In genomic region chr3:18556503-18556902, GRCh38 we compare ENCODE assay signal across 10 cellular contexts.
DNase-seq lines count a peak whose midpoint lies in the region; ATAC-seq and TF ChIP-seq lines count a peak whose summit lies in the region.
"Had no signal": no experiment of that assay in that cellular context is flagged by ENCODE, and none has a peak within 500 bp of the region (broad histone marks: within the 10 kb centered on the region; RNA-seq: fewer than 3 reads in every experiment).

No MANE protein-coding gene starts in this region.

- CTCF ChIA-PET in OCI-LY7 (lab: Charles Lee; ENCODE audit: unreplicated experiment) (no interaction called here), HEK293T (lab: Yijun Ruan, JAX) (interaction anchor here (0.7 kb wide), 1 partner anchor 716 kb away, joined by 3 read pairs; no protein-coding TSS in a partner anchor)

- peaks cover 14% of the 10 kb centered on the region for H3K36me3 Mint-ChIP-seq in activated naive CD8-positive, alpha-beta T cell treated with anti-CD3 and anti-CD28 coated beads, Interleukin-2, amount 10 ng/mL, durations not matched to agents 7 days and 5 days
- H3K36me3 Mint-ChIP-seq: memory B cell had no signal

- BruUV-seq in OCI-LY7 (replicated peaks; lab: Mats Ljungman, UMichigan) = no TSS peak

- peak overlapping the region in 8 of 11 experiments; percentile 0 to 60 (median 34); a peak in 10 of 22 replicates for H3K4me2 ChIP-seq in BLaER1 treated with 17β-estradiol and CSF1 and Interleukin-3, amounts not matched to agents 10 nM and 100 nM
- H3K4me2 ChIP-seq in OCI-LY7 (ENCODE audit: low read length) = no peak overlapping the region

- H3K27ac Mint-ChIP-seq in activated naive CD8-positive, alpha-beta T cell treated with anti-CD3 and anti-CD28 coated beads, Interleukin-2, amount 10 ng/mL, durations not matched to agents 7 days and 5 days = peak overlapping the region; percentile 43
- H3K27ac Mint-ChIP-seq: memory B cell had no signal

- POLR2A ChIA-PET in OCI-LY7 (lab: Charles Lee) = interaction anchor here (0.7 kb wide), 1 partner anchor 21 kb away, joined by 4 read pairs; no protein-coding TSS in a partner anchor
- POLR2A ChIA-PET in activated naive CD8-positive, alpha-beta T cell treated with anti-CD3 and anti-CD28 coated beads, Interleukin-2, amount 10 ng/mL, durations not matched to agents 7 days and 5 days (lab: Charles Lee) = interaction anchor here (0.9 to 2.5 kb wide), 3 partner anchors 110 to 157 kb away, joined by 3 to 8 read pairs (median 3); no protein-coding TSS in a partner anchor
- POLR2A ChIA-PET in HEK293T (lab: Yijun Ruan, JAX) = no interaction called here

- H3K9ac ChIP-seq in BLaER1 treated with 17β-estradiol and CSF1 and Interleukin-3, amounts not matched to agents 10 nM and 100 nM = no peak overlapping the region

- no peak for TF ChIP-seq CTCF in OCI-LY7 (conservative IDR thresholded peaks at IDR 0.05; ENCODE audit: low read length)
- no peak for TF ChIP-seq CTCF in GM13976 (IDR thresholded peaks at IDR 0.05; ENCODE audit: borderline replicate concordance, control extremely low read depth, extremely low read depth, insufficient read depth, missing control alignments)

- no peaks in the 10 kb centered on the region for H3K79me2 ChIP-seq in OCI-LY7 (ENCODE audit: insufficient read depth, low read depth, low read length)

- H3K4me3 ChIP-seq in BLaER1 treated with 17β-estradiol and CSF1 and Interleukin-3, amounts not matched to agents 10 nM and 100 nM = no peak overlapping the region
- H3K4me3 ChIP-seq in OCI-LY7 (ENCODE audit: low read depth, low read length, poor library complexity, severe bottlenecking) = no peak overlapping the region

- H2AFZ ChIP-seq in OCI-LY7 (ENCODE audit: low read length) = peak overlapping the region; percentile 20; the same call in 1 of the 2 replicates

- H3K4me1 ChIP-seq in BLaER1 treated with 17β-estradiol and CSF1 and Interleukin-3, amounts not matched to agents 10 nM and 100 nM = peaks cover 0 to 56% (median 12%) of the 10 kb centered on the region in 10 experiments; a peak in 13 of 20 replicates
- H3K4me1 ChIP-seq in OCI-LY7 (ENCODE audit: insufficient read depth, low read length, poor library complexity, severe bottlenecking) = no peaks in the 10 kb centered on the region

- H4K20me1 ChIP-seq in BLaER1 treated with 17β-estradiol and CSF1 and Interleukin-3, amounts not matched to agents 10 nM and 100 nM = no peaks in the 10 kb centered on the region
- no peaks in the 10 kb centered on the region for H4K20me1 ChIP-seq in OCI-LY7 (ENCODE audit: insufficient read depth, low read length)

- peaks cover 7% of the 10 kb centered on the region for H3K9me3 Mint-ChIP-seq in activated naive CD8-positive, alpha-beta T cell treated with anti-CD3 and anti-CD28 coated beads, Interleukin-2, amount 10 ng/mL, durations not matched to agents 7 days and 5 days
- H3K9me3 Mint-ChIP-seq: memory B cell had no signal

- H3K27me3 Mint-ChIP-seq in activated naive CD8-positive, alpha-beta T cell treated with anti-CD3 and anti-CD28 coated beads, Interleukin-2, amount 10 ng/mL, durations not matched to agents 7 days and 5 days = no peaks in the 10 kb centered on the region

- H3K9me3 ChIP-seq in BLaER1 treated with 17β-estradiol and CSF1 and Interleukin-3, amounts not matched to agents 10 nM and 100 nM (replicated peaks in 1 of 11) = no peaks in the 10 kb centered on the region; a peak in 1 of 22 replicates
- no peaks in the 10 kb centered on the region; the same call in 1 of the 2 replicates for H3K9me3 ChIP-seq in OCI-LY7 (ENCODE audit: low read length)

- no peaks in the 10 kb centered on the region for H3K36me3 ChIP-seq in BLaER1 treated with 17β-estradiol and CSF1 and Interleukin-3, amounts not matched to agents 10 nM and 100 nM
- no peaks in the 10 kb centered on the region for H3K36me3 ChIP-seq in OCI-LY7 (ENCODE audit: insufficient read depth, low read length)

- peak overlapping the region; percentile 23 for H3K4me3 Mint-ChIP-seq in activated naive CD8-positive, alpha-beta T cell treated with anti-CD3 and anti-CD28 coated beads, Interleukin-2, amount 10 ng/mL, durations not matched to agents 7 days and 5 days
- H3K4me3 Mint-ChIP-seq: memory B cell had no signal

- H3K27me3 ChIP-seq in BLaER1 treated with 17β-estradiol and CSF1 and Interleukin-3, amounts not matched to agents 10 nM and 100 nM = no peaks in the 10 kb centered on the region

- peaks cover 37% of the 10 kb centered on the region for H3K4me1 Mint-ChIP-seq in activated naive CD8-positive, alpha-beta T cell treated with anti-CD3 and anti-CD28 coated beads, Interleukin-2, amount 10 ng/mL, durations not matched to agents 7 days and 5 days

- H3K27ac ChIP-seq in BLaER1 treated with 17β-estradiol and CSF1 and Interleukin-3, amounts not matched to agents 10 nM and 100 nM = peak overlapping the region in 3 of 11 experiments; percentile 7 to 42 (median 36); a peak in 4 of 22 replicates
- no peak overlapping the region for H3K27ac ChIP-seq in OCI-LY7 (ENCODE audit: low read depth, low read length, poor library complexity, severe bottlenecking)
- H3K27ac ChIP-seq: C4-2B had no signal

- DNase-seq in OCI-LY7 (ENCODE audit: low spot score) (no peak), DMS114 treated with DMSO at 0.1 percent for 48 hours (lab: John Stamatoyannopoulos, UW; ENCODE audit: unreplicated experiment) (no peak), GM13976 (ENCODE audit: low spot score) (no peak), HEK293T (ENCODE audit: extremely low spot score) (no peak)
- peak; percentile 40 for DNase-seq in activated naive CD8-positive, alpha-beta T cell treated with anti-CD3 and anti-CD28 coated beads, Interleukin-2, amount 10 ng/mL, durations not matched to agents 7 days and 5 days
- peak; percentile 55 to 56 for DNase-seq in stimulated activated CD8-positive, alpha-beta memory T cell treated with anti-CD3 and anti-CD28 coated beads, Interleukin-7, amount 100 ng/mL, for 4 hours (ENCODE audit: low read depth in 2 of 2)

- no peaks in the 10 kb centered on the region; the same call in none of the 2 replicates for H3K9me2 ChIP-seq in OCI-LY7 (ENCODE audit: insufficient read depth, low read length)

- in situ Hi-C loops in GM13976 (cut with MboI; ENCODE audit: low sequenced_read_pairs, unreplicated experiment) = loop anchor here (10.0 kb wide), 1 partner anchor 198 kb away; no protein-coding TSS in a partner anchor

- intact Hi-C loops in OCI-LY7 (cut with micrococcal nuclease; ENCODE audit: unreplicated experiment) = no loop called here

- ATAC-seq in GM21717 (IDR thresholded peaks at IDR 0.05; ENCODE audit: unreplicated experiment) = peak; percentile 97
- peak; percentile 96 for ATAC-seq in activated naive CD8-positive, alpha-beta T cell treated with anti-CD3 and anti-CD28 coated beads, Interleukin-2, amount 10 ng/mL, durations not matched to agents 7 days and 5 days (ENCODE audit: low read depth)

TF ChIP-seq in HEK293T, 16 proteins besides CTCF, POLR2A, EP300 and RAD21:
- TF ChIP-seq HDGF (IDR thresholded peaks at IDR 0.05; ENCODE audit: borderline replicate concordance) (no peak), NFRKB (IDR thresholded peaks at IDR 0.05) (no peak), SP1 (IDR thresholded peaks at IDR 0.05) (no peak)

Comparison
In these comparisons a context has a peak if more than half of its experiments do, and no peak if none do; other contexts are left out.
1. DNase-seq: peak in activated naive CD8-positive, alpha-beta T cell treated with anti-CD3 and anti-CD28 coated beads, Interleukin-2, amount 10 ng/mL, durations not matched to agents 7 days and 5 days (single experiment) and stimulated activated CD8-positive, alpha-beta memory T cell treated with anti-CD3 and anti-CD28 coated beads, Interleukin-7, amount 100 ng/mL, for 4 hours (2 of 2); none in OCI-LY7 (single experiment), DMS114 treated with DMSO at 0.1 percent for 48 hours (single experiment), GM13976 (single experiment) and HEK293T (single experiment).